Comparison of ENCODE assay signal across 16 cellular contexts in the genomic region with DNA sequence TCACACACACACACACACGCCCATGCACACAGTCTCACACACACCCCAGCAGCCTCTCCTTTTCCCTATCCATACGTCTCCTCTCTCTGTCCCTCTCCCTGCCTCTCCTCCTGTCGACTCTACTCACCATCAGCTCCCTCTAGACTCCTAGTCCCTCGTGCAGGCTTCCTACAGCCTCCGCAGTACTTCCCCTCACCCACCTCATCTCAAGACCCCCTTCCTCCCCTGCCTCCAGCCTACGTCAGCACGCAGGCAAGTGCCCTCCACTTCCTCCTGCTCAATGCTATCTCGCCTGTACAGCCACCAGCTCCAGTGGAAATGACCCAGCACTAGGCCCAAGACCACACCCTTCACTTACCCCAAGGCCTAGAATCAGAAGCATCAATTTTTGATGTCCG. TPM values are rescaled to one million over a fixed set of nuclear protein-coding genes. Genes with fewer than 3 reads are reported as not detected.
DNase-seq lines count a peak whose midpoint lies in the region; ATAC-seq and TF ChIP-seq lines count a peak whose summit lies in the region.
"Had no signal": no experiment of that assay in that cellular context is flagged by ENCODE, and none has a peak within 500 bp of the region (broad histone marks: within the 10 kb centered on the region; RNA-seq: fewer than 3 reads in every experiment).

No MANE protein-coding gene starts in this region.

- peaks cover 66% of the 10 kb centered on the region for H3K4me1 Mint-ChIP-seq in activated T-cell treated with anti-CD3 and anti-CD28 coated beads, Interleukin-2, amount 50 U/mL, for 4 hours (ENCODE audit: low read depth)
- H3K4me1 Mint-ChIP-seq in T-cell (peaks cover 61 to 80% (median 77%) of the 10 kb centered on the region in 3 donors), type B pancreatic cell (ENCODE audit: unreplicated experiment) (peaks cover 11% of the 10 kb centered on the region)

- no peak overlapping the region for H3K4me3 ChIP-seq in effector memory CD4-positive, alpha-beta T cell (ENCODE audit: insufficient read depth, low read depth, low read length, poor library complexity, severe bottlenecking)
- no peak overlapping the region for H3K4me3 ChIP-seq in prostate gland

- H3K27me3 ChIP-seq in effector memory CD4-positive, alpha-beta T cell (replicated peaks; ENCODE audit: control insufficient read depth, insufficient read depth, low read length, poor library complexity, severe bottlenecking), result no peaks in the 10 kb centered on the region
- no peaks in the 10 kb centered on the region for H3K27me3 ChIP-seq in prostate gland (replicated peaks; ENCODE audit: insufficient read depth)

- no peaks in the 10 kb centered on the region for H3K9me3 Mint-ChIP-seq in activated T-cell treated with anti-CD3 and anti-CD28 coated beads, Interleukin-2, amount 50 U/mL, for 4 hours
- H3K9me3 Mint-ChIP-seq in T-cell (no peaks in the 10 kb centered on the region), type B pancreatic cell (no peaks in the 10 kb centered on the region)

- no peak for ATAC-seq in activated T-cell treated with anti-CD3 and anti-CD28 coated beads, Interleukin-2, amount 50 U/mL, for 4 hours
- no peak for ATAC-seq in T-cell (replicated peaks in 1 of 4)

- intact Hi-C loops in prostate gland (cut with DNase I), result no loop called here

- no peak for TF ChIP-seq CTCF in type B pancreatic cell (conservative IDR thresholded peaks at IDR 0.05)
- TF ChIP-seq CTCF in prostate gland (IDR thresholded peaks at IDR 0.05), result no peak

- POLR2A ChIA-PET in T-cell (lab: Charles Lee), result no interaction called here

- no peaks in the 10 kb centered on the region for H3K36me3 ChIP-seq in effector memory CD4-positive, alpha-beta T cell (ENCODE audit: control insufficient read depth, insufficient read depth, low read length)
- no peaks in the 10 kb centered on the region for H3K36me3 ChIP-seq in prostate gland

- CTCF ChIA-PET in T-cell (lab: Charles Lee), result no interaction called here

- H3K9me3 ChIP-seq in effector memory CD4-positive, alpha-beta T cell (ENCODE audit: control insufficient read depth, low read length), result no peaks in the 10 kb centered on the region
- no peaks in the 10 kb centered on the region for H3K9me3 ChIP-seq in prostate gland

- H3K27ac Mint-ChIP-seq in T-cell (peak overlapping the region; percentile 99), type B pancreatic cell (peak overlapping the region; percentile 8)

- H3K27me3 Mint-ChIP-seq in activated T-cell treated with anti-CD3 and anti-CD28 coated beads, Interleukin-2, amount 50 U/mL, for 4 hours (ENCODE audit: low read depth), result no peaks in the 10 kb centered on the region
- no peaks in the 10 kb centered on the region for H3K27me3 Mint-ChIP-seq in T-cell
- peaks cover 28% of the 10 kb centered on the region for H3K27me3 Mint-ChIP-seq in type B pancreatic cell

- 73% methylated on average over 9 of the region's 9 CpGs for WGBS in prostate gland

- peaks cover 45% of the 10 kb centered on the region for H3K4me1 ChIP-seq in effector memory CD4-positive, alpha-beta T cell (ENCODE audit: control insufficient read depth, insufficient read depth, low read length, poor library complexity, severe bottlenecking)
- no peaks in the 10 kb centered on the region for H3K4me1 ChIP-seq in prostate gland (replicated peaks)

- H3K27ac ChIP-seq in effector memory CD4-positive, alpha-beta T cell (ENCODE audit: insufficient read depth, low read length, poor library complexity, severe bottlenecking), result peak overlapping the region; percentile 72
- no peak overlapping the region for H3K27ac ChIP-seq in prostate gland

- no peak for TF ChIP-seq POLR2A in prostate gland (IDR thresholded peaks at IDR 0.05)

- peaks cover 4% of the 10 kb centered on the region for H3K36me3 Mint-ChIP-seq in activated T-cell treated with anti-CD3 and anti-CD28 coated beads, Interleukin-2, amount 50 U/mL, for 4 hours (ENCODE audit: insufficient read depth)
- H3K36me3 Mint-ChIP-seq in T-cell, result peaks cover 5% of the 10 kb centered on the region
- no peaks in the 10 kb centered on the region for H3K36me3 Mint-ChIP-seq in type B pancreatic cell

- peak overlapping the region; percentile 53 for H3K4me3 Mint-ChIP-seq in activated T-cell treated with anti-CD3 and anti-CD28 coated beads, Interleukin-2, amount 50 U/mL, for 4 hours
- H3K4me3 Mint-ChIP-seq in T-cell (peak overlapping the region; percentile 38 to 80 (median 57)), type B pancreatic cell (no peak overlapping the region)

- no peak for DNase-seq in activated T-cell treated with anti-CD3 and anti-CD28 coated beads, Interleukin-2, amount 50 U/mL, for 4 hours
- DNase-seq in activated T-cell treated with anti-CD3 and anti-CD28 coated beads for 4 hours (no peak), T-cell (peak in 2 of 34 experiments; percentile 22 to 29), type B pancreatic cell (ENCODE audit: extremely low spot score, unreplicated experiment) (no peak), prostate gland (ENCODE audit: low spot score) (no peak), globus pallidus (ENCODE audit: low spot score) (no peak), NCI-H1436 treated with DMSO at 0.1 percent for 48 hours (lab: John Stamatoyannopoulos, UW) (no peak)
- DNase-seq in effector memory CD4-positive, alpha-beta T cell, result no peak
- DNase-seq: activated CD4-positive, CD25-positive, alpha-beta regulatory T cell treated with anti-CD3 and anti-CD28 coated beads, Interleukin-2, amount 50 U/mL, for 72 hours; amniotic stem cell; cortex of kidney; NCI-H2029; NK-92 treated with Interleukin-12 subunit alpha and Interleukin-12 subunit beta, amount 100 ng/mL, for 24 hours; small intestine had no signal

RNA-seq across cellular contexts. Expression of a gene that starts 0.8 kb away (rescaled TPM):
- 1 to 10 TPM in 1 of 3 donors, under 1 TPM in 2; 0.82 to 1.9 (median 0.91) TPM for total RNA-seq in activated T-cell treated with anti-CD3 and anti-CD28 coated beads, Interleukin-2, amount 50 U/mL, for 4 hours
- total RNA-seq in T-cell (1 to 10 TPM; 1.2 to 5.8 (median 3.7) TPM), type B pancreatic cell (ENCODE audit: low replicate concordance) (not detected in 2 replicates), prostate gland (under 1 TPM in 1 of 2 donors, not detected in 1; 0.17 TPM)
- total RNA-seq: SK-MEL-5 had no signal

RNA-seq across cellular contexts. Expression of a gene that starts 26.4 kb away (rescaled TPM):
- total RNA-seq in activated T-cell treated with anti-CD3 and anti-CD28 coated beads, Interleukin-2, amount 50 U/mL, for 4 hours, result not detected
- not detected for total RNA-seq in T-cell
- total RNA-seq in type B pancreatic cell (ENCODE audit: low replicate concordance), result not detected in 2 replicates
- total RNA-seq in prostate gland, result not detected
- total RNA-seq: SK-MEL-5, urinary bladder had no signal

RNA-seq across cellular contexts. Expression of a gene that starts 38.9 kb away (rescaled TPM):
- not detected for total RNA-seq in activated T-cell treated with anti-CD3 and anti-CD28 coated beads, Interleukin-2, amount 50 U/mL, for 4 hours
- total RNA-seq in T-cell (under 1 TPM in 2 of 5 donors, not detected in 3; 0.23 to 0.25 TPM), type B pancreatic cell (ENCODE audit: low replicate concordance) (not detected in 2 replicates), prostate gland (1 to 10 TPM; 6.8 to 8.1 TPM)
- total RNA-seq: SK-MEL-5 had no signal

RNA-seq across cellular contexts. Expression of a gene that starts 47.6 kb away (rescaled TPM):
- total RNA-seq in activated T-cell treated with anti-CD3 and anti-CD28 coated beads, Interleukin-2, amount 50 U/mL, for 4 hours, result not detected
- total RNA-seq in T-cell (1 to 10 TPM in 1 of 5 donors, not detected in 4; 1.5 TPM), type B pancreatic cell (ENCODE audit: low replicate concordance) (not detected in 2 replicates), prostate gland (not detected)
- total RNA-seq: SK-MEL-5 had no signal
